In genomic region chr10:132589015-132589414, GRCh38 we compare ENCODE assay signal across 13 cellular contexts. TPM values are rescaled to one million over a fixed set of nuclear protein-coding genes. Genes with fewer than 3 reads are reported as not detected.
DNase-seq lines count a peak whose midpoint lies in the region; ATAC-seq and TF ChIP-seq lines count a peak whose summit lies in the region.
"Had no signal": no experiment of that assay in that cellular context is flagged by ENCODE, and none has a peak within 500 bp of the region (broad histone marks: within the 10 kb centered on the region; RNA-seq: fewer than 3 reads in every experiment).

No MANE protein-coding gene starts in this region.

- WGBS in spleen, 5 donors: 39 to 60% (median 46%) methylated on average over 13 to 14 of the region's 14 CpGs

- DNase-seq in SKM-1 treated with dmso at 0.1 percent for 144 hours (lab: John Stamatoyannopoulos, UW; ENCODE audit: unreplicated experiment) (peak; percentile 66), SKM-1 (lab: John Stamatoyannopoulos, UW; ENCODE audit: unreplicated experiment) (no peak), left lung (no peak), spleen (no peak), Calu3 (no peak)
- peak; percentile 13 for DNase-seq in activated CD8-positive, alpha-beta T cell treated with anti-CD3 and anti-CD28 coated beads for 36 hours
- DNase-seq: 8988T, DND-41, NCI-H1105, NCI-H69 had no signal

- no peaks in the 10 kb centered on the region for H3K27me3 ChIP-seq in left lung
- no peaks in the 10 kb centered on the region for H3K27me3 ChIP-seq in spleen (replicated peaks in 1 of 7)
- H3K27me3 ChIP-seq: SJSA1 had no signal

- intact Hi-C loops in activated CD8-positive, alpha-beta T cell treated with anti-CD3 and anti-CD28 coated beads for 36 hours (cut with micrococcal nuclease): loop anchor here (2.0 kb wide), 1 partner anchor 16 kb away; no protein-coding TSS in a partner anchor
- intact Hi-C loops in left lung (cut with DNase I) (no loop called here), spleen (cut with DNase I; ENCODE audit: low total_unique reads) (no loop called here), Calu3 (cut with micrococcal nuclease; ENCODE audit: unreplicated experiment) (no loop called here)

- ATAC-seq in activated CD8-positive, alpha-beta T cell treated with anti-CD3 and anti-CD28 coated beads for 36 hours: no peak
- ATAC-seq in left lung: peak; percentile 4
- no peak for ATAC-seq in HG02852 (IDR thresholded peaks at IDR 0.05; ENCODE audit: unreplicated experiment)
- no peak for ATAC-seq in HG03039 (IDR thresholded peaks at IDR 0.05; ENCODE audit: unreplicated experiment)

- POLR2A ChIA-PET in activated CD8-positive, alpha-beta T cell treated with anti-CD3 and anti-CD28 coated beads for 36 hours (lab: Charles Lee): no interaction called here

- TF ChIP-seq CTCF in activated CD8-positive, alpha-beta T cell treated with anti-CD3 and anti-CD28 coated beads for 36 hours (IDR thresholded peaks at IDR 0.05): no peak
- TF ChIP-seq CTCF in left lung (IDR thresholded peaks at IDR 0.05) (no peak), spleen (IDR thresholded peaks at IDR 0.05 in 8 of 11, conservative IDR thresholded peaks at IDR 0.05 in 3 of 11) (no peak), Calu3 (IDR thresholded peaks at IDR 0.05; ENCODE audit: unreplicated experiment) (no peak)

- TF ChIP-seq POLR2A in spleen (IDR thresholded peaks at IDR 0.05): no peak

- H3K4me3 Mint-ChIP-seq in activated CD8-positive, alpha-beta T cell treated with anti-CD3 and anti-CD28 coated beads for 36 hours: peak overlapping the region; percentile 40
- H3K4me3 Mint-ChIP-seq in Calu3 (ENCODE audit: low read depth, unreplicated experiment): no peak overlapping the region

- peaks cover 44 to 89% of the 10 kb centered on the region in 2 donors for H3K4me1 ChIP-seq in left lung
- H3K4me1 ChIP-seq in spleen: peaks cover 52 to 100% (median 81%) of the 10 kb centered on the region in 6 donors

- H3K27ac Mint-ChIP-seq in activated CD8-positive, alpha-beta T cell treated with anti-CD3 and anti-CD28 coated beads for 36 hours: peak overlapping the region; percentile 67
- H3K27ac Mint-ChIP-seq in Calu3 (ENCODE audit: unreplicated experiment): no peak overlapping the region

- no peaks in the 10 kb centered on the region for H3K9me3 ChIP-seq in left lung
- H3K9me3 ChIP-seq in spleen: no peaks in the 10 kb centered on the region
- H3K9me3 ChIP-seq: SJSA1 had no signal

- no peaks in the 10 kb centered on the region for H3K27me3 Mint-ChIP-seq in activated CD8-positive, alpha-beta T cell treated with anti-CD3 and anti-CD28 coated beads for 36 hours
- H3K27me3 Mint-ChIP-seq in Calu3 (ENCODE audit: unreplicated experiment): no peaks in the 10 kb centered on the region

- H3K27ac ChIP-seq in left lung (peak overlapping the region; percentile 72 to 86), spleen (peak overlapping the region in 7 of 8 donors; percentile 79 to 93 (median 89))
- H3K27ac ChIP-seq: SJSA1 had no signal

- H3K4me3 ChIP-seq in left lung (no peak overlapping the region), spleen (peak overlapping the region in 2 of 8 donors; percentile 11 to 58)
- H3K4me3 ChIP-seq: SJSA1 had no signal

- peaks cover 47% of the 10 kb centered on the region for H3K4me1 Mint-ChIP-seq in activated CD8-positive, alpha-beta T cell treated with anti-CD3 and anti-CD28 coated beads for 36 hours (ENCODE audit: low read depth)
- peaks cover 32% of the 10 kb centered on the region for H3K4me1 Mint-ChIP-seq in Calu3 (ENCODE audit: low read depth, unreplicated experiment)

- CTCF ChIA-PET in activated CD8-positive, alpha-beta T cell treated with anti-CD3 and anti-CD28 coated beads for 36 hours (lab: Charles Lee): no interaction called here
- CTCF ChIA-PET in Calu3 (lab: Charles Lee): no interaction called here

- H3K9me3 Mint-ChIP-seq in activated CD8-positive, alpha-beta T cell treated with anti-CD3 and anti-CD28 coated beads for 36 hours: peaks cover 3% of the 10 kb centered on the region
- H3K9me3 Mint-ChIP-seq in Calu3 (ENCODE audit: low read depth, unreplicated experiment): no peaks in the 10 kb centered on the region

- BruUV-seq in Calu3 (replicated peaks; lab: Mats Ljungman, UMichigan): no TSS peak

- peaks cover 3% of the 10 kb centered on the region for H3K36me3 Mint-ChIP-seq in activated CD8-positive, alpha-beta T cell treated with anti-CD3 and anti-CD28 coated beads for 36 hours (ENCODE audit: low read depth)
- peaks cover 15% of the 10 kb centered on the region for H3K36me3 Mint-ChIP-seq in Calu3 (ENCODE audit: insufficient read depth, unreplicated experiment)

- H3K36me3 ChIP-seq in left lung (no peaks in the 10 kb centered on the region), spleen (no peaks in the 10 kb centered on the region)
- H3K36me3 ChIP-seq: SJSA1 had no signal

RNA-seq across cellular contexts. Expression of gene INPP5A, which starts 51.4 kb away (rescaled TPM):
- total RNA-seq in activated CD8-positive, alpha-beta T cell treated with anti-CD3 and anti-CD28 coated beads for 36 hours: 10 to 100 TPM in 1 of 2 experiments, 1 to 10 TPM in 1; 9.6 to 10.4 TPM
- total RNA-seq in left lung: 10 to 100 TPM; 32.0 to 37.0 TPM
- total RNA-seq in spleen: 10 to 100 TPM; 24.7 to 41.3 (median 33.7) TPM
- polyA plus RNA-seq in spleen: 10 to 100 TPM; 11.1 to 16.5 (median 11.7) TPM
- 16.5 and 16.6 TPM in 2 replicates for total RNA-seq in Calu3 (2022)

Comparison
In these comparisons a context has a peak if more than half of its experiments do, and no peak if none do; other contexts are left out.
1. DNase-seq: peak in SKM-1 treated with dmso at 0.1 percent for 144 hours (single experiment) and activated CD8-positive, alpha-beta T cell treated with anti-CD3 and anti-CD28 coated beads for 36 hours (single experiment); none in SKM-1 (single experiment), left lung (0 of 2), spleen (single experiment) and Calu3 (single experiment).